ENCODE assay signal across 8 cellular contexts in the genomic region with DNA sequence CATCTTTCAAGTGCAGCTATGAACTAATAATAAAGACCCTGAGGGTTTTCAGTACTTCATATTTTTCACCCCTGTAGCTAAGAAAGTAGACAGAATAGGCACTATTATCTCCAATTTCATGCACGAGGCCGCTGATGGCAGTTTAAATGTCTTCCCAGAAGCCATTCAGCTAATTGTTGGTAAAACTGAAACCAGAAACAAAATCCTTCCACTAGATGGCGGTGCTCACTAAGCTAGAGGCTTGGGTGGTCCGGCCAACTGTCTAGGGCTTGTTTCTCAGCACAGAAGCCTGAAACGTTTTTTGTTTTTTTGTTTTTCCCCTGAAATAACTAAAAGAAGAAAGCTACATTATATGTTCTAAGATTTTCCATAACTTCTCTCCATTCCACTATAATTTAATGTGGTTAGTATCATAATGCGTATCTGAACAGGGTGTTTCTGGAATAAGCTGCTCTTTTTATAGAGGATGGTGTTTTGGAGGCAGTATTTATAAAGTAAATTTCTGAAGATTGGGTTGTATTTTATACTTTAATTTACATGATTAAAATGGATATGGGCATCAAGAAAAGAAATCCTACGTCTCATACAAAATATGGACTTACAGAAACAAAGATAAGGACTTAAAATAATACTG.
A peak's percentile ranks its signal among the peaks of the same experiment; 100 is the strongest.
DNase-seq lines count a peak whose midpoint lies in the region; ATAC-seq and TF ChIP-seq lines count a peak whose summit lies in the region.

No MANE protein-coding gene starts in this region.

- no peaks in the 10 kb centered on the region for H3K9me2 ChIP-seq in PC-3 (replicated peaks; ENCODE audit: low read length)

- no peak overlapping the region for H3K4me3 Mint-ChIP-seq in activated T-helper 1 cell treated with anti-CD3 and anti-CD28 coated beads, Interleukin-12 subunit alpha, Interleukin-12 subunit beta, Interleukin-2, Interleukin-4 antibody, amounts not matched to agents 30 ng/mL and 10 ng/mL and 1 ng/mL, durations not matched to agents 14 hours and 24 hours and 36 hours

- H2AFZ ChIP-seq in PC-3 (ENCODE audit: low read length) (peak overlapping the region; percentile 83), neuronal stem cell (ENCODE audit: low read length) (peak overlapping the region; percentile 89)

- H3F3A ChIP-seq in PC-3 (ENCODE audit: low read length, unreplicated experiment) = no peaks in the 10 kb centered on the region

- peaks cover 9% of the 10 kb centered on the region for H3K27me3 Mint-ChIP-seq in activated T-helper 1 cell treated with anti-CD3 and anti-CD28 coated beads, Interleukin-12 subunit alpha, Interleukin-12 subunit beta, Interleukin-2, Interleukin-4 antibody, amounts not matched to agents 30 ng/mL and 10 ng/mL and 1 ng/mL, durations not matched to agents 14 hours and 24 hours and 36 hours (ENCODE audit: insufficient read depth)

- H4K91ac ChIP-seq in neuronal stem cell (ENCODE audit: low read depth, low read length, poor library complexity) = no peak overlapping the region

- no peak overlapping the region for H3K14ac ChIP-seq in neuronal stem cell (ENCODE audit: low read length)

- H4K20me1 ChIP-seq in PC-3 (ENCODE audit: low read length) = no peaks in the 10 kb centered on the region

- H4K8ac ChIP-seq in neuronal stem cell (ENCODE audit: low read depth, low read length) = no peak overlapping the region

- H3K4me1 Mint-ChIP-seq in activated T-helper 1 cell treated with anti-CD3 and anti-CD28 coated beads, Interleukin-12 subunit alpha, Interleukin-12 subunit beta, Interleukin-2, Interleukin-4 antibody, amounts not matched to agents 30 ng/mL and 10 ng/mL and 1 ng/mL, durations not matched to agents 14 hours and 24 hours and 36 hours (ENCODE audit: low read depth) = peaks cover 15% of the 10 kb centered on the region

- H3K27ac ChIP-seq in PC-3 (ENCODE audit: low read length) (no peak overlapping the region), neuronal stem cell (replicated peaks; ENCODE audit: low read length) (no peak overlapping the region), upper lobe of right lung (peak overlapping the region; percentile 67)

- WGBS in neuronal stem cell (ENCODE audit: extremely low coverage in 2 of 2, insufficient read length in 2 of 2, insufficient replicate concordance in 1 of 2), 2 donors = no CpG with 5 or more reads among the region's 7 CpGs

- H3K4me2 ChIP-seq in PC-3 (ENCODE audit: low read length) (no peak overlapping the region), neuronal stem cell (ENCODE audit: insufficient read depth, low read length, poor library complexity, severe bottlenecking) (no peak overlapping the region)

- H2AK5ac ChIP-seq in neuronal stem cell (ENCODE audit: low read depth, low read length) = no peak overlapping the region

- H3K9me3 ChIP-seq in PC-3 (ENCODE audit: low read length) (no peaks in the 10 kb centered on the region), neuronal stem cell (replicated peaks in 1 of 2; ENCODE audit: control insufficient read depth in 2 of 2, insufficient read depth in 1 of 2, low read depth in 1 of 2, low read length in 2 of 2) (no peaks in the 10 kb centered on the region), upper lobe of right lung (no peaks in the 10 kb centered on the region)

- no peak overlapping the region for H3K4ac ChIP-seq in neuronal stem cell (ENCODE audit: low read length)

- H2BK12ac ChIP-seq in neuronal stem cell (ENCODE audit: low read length) = no peak overlapping the region

- POLR2A ChIA-PET in PC-3 (lab: Charles Lee; ENCODE audit: unreplicated experiment) = no interaction called here

- no peaks in the 10 kb centered on the region for H3K36me3 Mint-ChIP-seq in activated T-helper 1 cell treated with anti-CD3 and anti-CD28 coated beads, Interleukin-12 subunit alpha, Interleukin-12 subunit beta, Interleukin-2, Interleukin-4 antibody, amounts not matched to agents 30 ng/mL and 10 ng/mL and 1 ng/mL, durations not matched to agents 14 hours and 24 hours and 36 hours (ENCODE audit: low read depth)

- H3K4me3 ChIP-seq in PC-3 (ENCODE audit: low read length) = no peak overlapping the region
- H3K4me3 ChIP-seq in neuronal stem cell (ENCODE audit: low read length in 2 of 2) = no peak overlapping the region
- no peak overlapping the region for H3K4me3 ChIP-seq in upper lobe of right lung

- H3K4me1 ChIP-seq in PC-3 (ENCODE audit: insufficient read depth, low read length) = no peaks in the 10 kb centered on the region
- peaks cover 1 to 4% of the 10 kb centered on the region in 2 donors for H3K4me1 ChIP-seq in neuronal stem cell (ENCODE audit: control insufficient read depth in 2 of 2, insufficient read depth in 1 of 2, low read depth in 1 of 2, low read length in 2 of 2)
- H3K4me1 ChIP-seq in upper lobe of right lung = peaks cover 11% of the 10 kb centered on the region

- H3K36me3 ChIP-seq in PC-3 (ENCODE audit: low read depth, low read length) (no peaks in the 10 kb centered on the region), neuronal stem cell (replicated peaks in 1 of 2; ENCODE audit: control insufficient read depth in 2 of 2, insufficient read depth in 2 of 2, low read length in 2 of 2) (no peaks in the 10 kb centered on the region), upper lobe of right lung (no peaks in the 10 kb centered on the region)

- H3K23ac ChIP-seq in neuronal stem cell (ENCODE audit: low read depth, low read length, poor library complexity) = no peak overlapping the region

- no peak overlapping the region for H3K18ac ChIP-seq in neuronal stem cell (ENCODE audit: low read length)

- no peaks in the 10 kb centered on the region for H3K79me1 ChIP-seq in neuronal stem cell (ENCODE audit: low read depth, low read length)

- no peak overlapping the region for H2BK5ac ChIP-seq in neuronal stem cell (ENCODE audit: low read length)

- peak overlapping the region; percentile 49 for H3K27ac Mint-ChIP-seq in activated T-helper 1 cell treated with anti-CD3 and anti-CD28 coated beads, Interleukin-12 subunit alpha, Interleukin-12 subunit beta, Interleukin-2, Interleukin-4 antibody, amounts not matched to agents 30 ng/mL and 10 ng/mL and 1 ng/mL, durations not matched to agents 14 hours and 24 hours and 36 hours

- H2BK120ac ChIP-seq in neuronal stem cell (ENCODE audit: low read depth, low read length) = no peak overlapping the region

- H2BK15ac ChIP-seq in neuronal stem cell (ENCODE audit: low read length) = no peak overlapping the region

- no TSS peak for BruUV-seq in PC-3 (replicated peaks; lab: Mats Ljungman, UMichigan)

- no peaks in the 10 kb centered on the region for H3K79me2 ChIP-seq in PC-3 (ENCODE audit: low read length)

- no peak overlapping the region for H3K9ac ChIP-seq in PC-3 (ENCODE audit: low read length)
- H3K9ac ChIP-seq in neuronal stem cell (ENCODE audit: low read depth, low read length, poor library complexity) = no peak overlapping the region

- TF ChIP-seq CTCF in PC-3 (conservative IDR thresholded peaks at IDR 0.05; ENCODE audit: low read depth, low read length) (peak; percentile 73), upper lobe of right lung (IDR thresholded peaks at IDR 0.05) (peak; percentile 87)

- peak; percentile 19 for DNase-seq in GM04503 (ENCODE audit: low read depth)
- peak; percentile 69 for DNase-seq in H4 (ENCODE audit: low spot score)
- DNase-seq in Kasumi-1 (lab: John Stamatoyannopoulos, UW) = peak; percentile 87 to 89
- DNase-seq in PC-3 = peak; percentile 66
- DNase-seq in activated T-helper 1 cell treated with anti-CD3 and anti-CD28 coated beads, Interleukin-12 subunit alpha, Interleukin-12 subunit beta, Interleukin-2, Interleukin-4 antibody, amounts not matched to agents 30 ng/mL and 10 ng/mL and 1 ng/mL, durations not matched to agents 14 hours and 24 hours and 36 hours (ENCODE audit: low spot score) = peak; percentile 38
- peak; percentile 75 for DNase-seq in fibroblast of the conjunctiva (ENCODE audit: low read depth)
- peak; percentile 80 for DNase-seq in neuronal stem cell (ENCODE audit: low spot score)
- DNase-seq in upper lobe of right lung = no peak

- peak; percentile 80 for ATAC-seq in PC-3
- peak; percentile 94 for ATAC-seq in upper lobe of right lung

- CTCF ChIA-PET in PC-3 (lab: Charles Lee) = interaction anchor here (0.6 to 1.2 kb wide), 4 partner anchors 63 to 1157 kb away, joined by 3 to 5 read pairs (median 4); no protein-coding TSS in a partner anchor

- H3K27me3 ChIP-seq in PC-3 (ENCODE audit: low read length) (no peaks in the 10 kb centered on the region), neuronal stem cell (ENCODE audit: control insufficient read depth in 3 of 3, insufficient read depth in 3 of 3, low read depth in 1 of 3, low read length in 3 of 3) (no peaks in the 10 kb centered on the region), upper lobe of right lung (no peaks in the 10 kb centered on the region)

- intact Hi-C loops in PC-3 (cut with micrococcal nuclease) = loop anchor here (1.0 to 5.0 kb wide), 5 partner anchors 160 to 1448 kb away; no protein-coding TSS in a partner anchor
- intact Hi-C loops in activated T-helper 1 cell treated with anti-CD3 and anti-CD28 coated beads, Interleukin-12 subunit alpha, Interleukin-12 subunit beta, Interleukin-2, Interleukin-4 antibody, amounts not matched to agents 30 ng/mL and 10 ng/mL and 1 ng/mL, durations not matched to agents 14 hours and 24 hours and 36 hours (cut with micrococcal nuclease) = loop anchor here (1.0 to 5.0 kb wide), 4 partner anchors 61 to 1473 kb away; no protein-coding TSS in a partner anchor
- intact Hi-C loops in upper lobe of right lung (cut with DNase I) = no loop called here

- no peaks in the 10 kb centered on the region for H3K9me3 Mint-ChIP-seq in activated T-helper 1 cell treated with anti-CD3 and anti-CD28 coated beads, Interleukin-12 subunit alpha, Interleukin-12 subunit beta, Interleukin-2, Interleukin-4 antibody, amounts not matched to agents 30 ng/mL and 10 ng/mL and 1 ng/mL, durations not matched to agents 14 hours and 24 hours and 36 hours
